ENCODE assay signal across 14 cellular contexts in the genomic region with DNA sequence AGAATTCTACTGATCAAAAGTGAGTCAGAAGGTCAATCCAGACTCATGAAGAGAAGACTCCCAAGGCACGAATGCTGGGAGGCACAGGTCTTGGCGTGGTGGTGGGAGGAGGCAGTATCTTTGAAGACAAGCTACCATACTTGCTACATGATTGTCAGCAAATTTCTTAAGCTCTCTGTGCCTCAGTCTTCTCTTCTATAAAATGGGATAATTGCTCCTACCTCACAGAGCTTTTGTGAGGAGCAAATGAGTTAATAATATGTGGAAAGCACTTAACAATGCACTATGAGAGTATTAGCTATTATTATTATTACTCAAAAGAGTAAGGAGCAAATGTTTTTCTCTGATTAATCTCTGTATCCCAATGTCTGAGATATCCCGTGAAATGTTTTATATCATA. TPM values are rescaled to one million over a fixed set of nuclear protein-coding genes. Genes with fewer than 3 reads are reported as not detected.
A peak's percentile ranks its signal among the peaks of the same experiment; 100 is the strongest.
DNase-seq lines count a peak whose midpoint lies in the region; ATAC-seq and TF ChIP-seq lines count a peak whose summit lies in the region.
"Had no signal": no experiment of that assay in that cellular context is flagged by ENCODE, and none has a peak within 500 bp of the region (broad histone marks: within the 10 kb centered on the region; RNA-seq: fewer than 3 reads in every experiment).

No MANE protein-coding gene starts in this region.

- peaks cover 71% of the 10 kb centered on the region for H3K4me1 Mint-ChIP-seq in activated T-cell treated with anti-CD3 and anti-CD28 coated beads, Interleukin-2, amount 50 U/mL, for 4 hours (ENCODE audit: low read depth)
- peaks cover 56% of the 10 kb centered on the region for H3K4me1 Mint-ChIP-seq in activated B cell treated with CpG ODN at 0.5 μM for 24 hours
- peaks cover 31% of the 10 kb centered on the region for H3K4me1 Mint-ChIP-seq in stimulated activated memory B cell treated with anti-CD40 and anti-IgM and Interleukin-4, amounts not matched to agents 10 μg/mL and 1 μg/mL and 100 μg/mL, for 72 hours

- H3K27ac Mint-ChIP-seq in activated B cell treated with CpG ODN at 0.5 μM for 24 hours, result peak overlapping the region; percentile 90
- peak overlapping the region; percentile 60 for H3K27ac Mint-ChIP-seq in stimulated activated memory B cell treated with anti-CD40 and anti-IgM and Interleukin-4, amounts not matched to agents 10 μg/mL and 1 μg/mL and 100 μg/mL, for 72 hours

- TF ChIP-seq CTCF in activated B cell treated with CpG ODN at 0.5 μM for 24 hours (IDR thresholded peaks at IDR 0.05), result no peak
- TF ChIP-seq CTCF in mucosa of descending colon (IDR thresholded peaks at IDR 0.05), result no peak

- H3K27me3 ChIP-seq in esophagus (ENCODE audit: control insufficient read depth in 1 of 2, insufficient read depth in 2 of 2, low read length in 2 of 2), result no peaks in the 10 kb centered on the region
- H3K27me3 ChIP-seq: body of pancreas, neutrophil, SJCRH30, testis had no signal

- H3K36me3 ChIP-seq in esophagus (ENCODE audit: control insufficient read depth in 2 of 2, insufficient read depth in 2 of 2, low read length in 1 of 2) (peaks cover 0 to 7% of the 10 kb centered on the region in 2 donors), mucosa of descending colon (ENCODE audit: low read depth) (no peaks in the 10 kb centered on the region)

- peaks cover 4% of the 10 kb centered on the region for H3K9me3 Mint-ChIP-seq in activated T-cell treated with anti-CD3 and anti-CD28 coated beads, Interleukin-2, amount 50 U/mL, for 4 hours
- H3K9me3 Mint-ChIP-seq in activated B cell treated with CpG ODN at 0.5 μM for 24 hours, result no peaks in the 10 kb centered on the region
- H3K9me3 Mint-ChIP-seq in stimulated activated memory B cell treated with anti-CD40 and anti-IgM and Interleukin-4, amounts not matched to agents 10 μg/mL and 1 μg/mL and 100 μg/mL, for 72 hours, result no peaks in the 10 kb centered on the region

- CTCF ChIA-PET in activated B cell treated with CpG ODN at 0.5 μM for 24 hours (lab: Charles Lee), result interaction anchor here (0.7 to 2.3 kb wide), 3 partner anchors 32 to 164 kb away, joined by 4 to 10 read pairs (median 7); a partner anchor contains a TSS

- ATAC-seq in activated T-cell treated with anti-CD3 and anti-CD28 coated beads, Interleukin-2, amount 50 U/mL, for 4 hours, result no peak
- ATAC-seq in activated B cell treated with CpG ODN at 0.5 μM for 24 hours (ENCODE audit: low read depth) (no peak), mucosa of descending colon (no peak), GM18858 (IDR thresholded peaks at IDR 0.05; ENCODE audit: unreplicated experiment) (no peak), GM19324 (IDR thresholded peaks at IDR 0.05; ENCODE audit: low FRiP score, unreplicated experiment) (no peak)
- ATAC-seq in stimulated activated memory B cell treated with anti-CD40 and anti-IgM and Interleukin-4, amounts not matched to agents 10 μg/mL and 1 μg/mL and 100 μg/mL, for 72 hours, result no peak
- ATAC-seq: body of pancreas had no signal

- no peaks in the 10 kb centered on the region for H3K27me3 Mint-ChIP-seq in activated T-cell treated with anti-CD3 and anti-CD28 coated beads, Interleukin-2, amount 50 U/mL, for 4 hours (ENCODE audit: low read depth)
- no peaks in the 10 kb centered on the region for H3K27me3 Mint-ChIP-seq in activated B cell treated with CpG ODN at 0.5 μM for 24 hours
- H3K27me3 Mint-ChIP-seq in stimulated activated memory B cell treated with anti-CD40 and anti-IgM and Interleukin-4, amounts not matched to agents 10 μg/mL and 1 μg/mL and 100 μg/mL, for 72 hours, result no peaks in the 10 kb centered on the region

- peaks cover 6 to 18% of the 10 kb centered on the region in 2 donors for H3K4me1 ChIP-seq in esophagus (ENCODE audit: control insufficient read depth in 2 of 2, insufficient read depth in 2 of 2, low read length in 1 of 2)
- H3K4me1 ChIP-seq in mucosa of descending colon (ENCODE audit: low read depth), result peaks cover 28% of the 10 kb centered on the region
- H3K4me1 ChIP-seq: testis had no signal

- DNase-seq in activated T-cell treated with anti-CD3 and anti-CD28 coated beads, Interleukin-2, amount 50 U/mL, for 4 hours, result no peak
- DNase-seq in activated T-cell treated with anti-CD3 and anti-CD28 coated beads, Interleukin-2, amount 50 U/mL, for 1 hour, result no peak
- DNase-seq in activated B cell treated with CpG ODN at 0.5 μM for 24 hours, result no peak
- no peak for DNase-seq in mucosa of descending colon
- DNase-seq: GF-D8, NCI-H526 treated with DMSO at 0.1 percent for 48 hours, SJCRH30, testis had no signal

- H3K4me3 ChIP-seq in esophagus (ENCODE audit: low read depth in 1 of 2, low read length in 2 of 2), result no peak overlapping the region
- no peak overlapping the region for H3K4me3 ChIP-seq in mucosa of descending colon
- H3K4me3 ChIP-seq: body of pancreas, SJCRH30, testis had no signal

- peak overlapping the region; percentile 18 to 19 for H3K27ac ChIP-seq in esophagus (ENCODE audit: low read depth in 2 of 2, low read length in 1 of 2)
- H3K27ac ChIP-seq: neutrophil, SJCRH30 had no signal

- H3K36me3 Mint-ChIP-seq in activated T-cell treated with anti-CD3 and anti-CD28 coated beads, Interleukin-2, amount 50 U/mL, for 4 hours (ENCODE audit: insufficient read depth), result peaks cover 12% of the 10 kb centered on the region
- H3K36me3 Mint-ChIP-seq in activated B cell treated with CpG ODN at 0.5 μM for 24 hours (ENCODE audit: low read depth), result peaks cover 26% of the 10 kb centered on the region
- peaks cover 33% of the 10 kb centered on the region for H3K36me3 Mint-ChIP-seq in stimulated activated memory B cell treated with anti-CD40 and anti-IgM and Interleukin-4, amounts not matched to agents 10 μg/mL and 1 μg/mL and 100 μg/mL, for 72 hours

- intact Hi-C loops in activated B cell treated with CpG ODN at 0.5 μM for 24 hours (cut with micrococcal nuclease) (loop anchor here (2.0 kb wide), 1 partner anchor 31 kb away; no protein-coding TSS in a partner anchor), mucosa of descending colon (cut with DNase I, micrococcal nuclease) (no loop called here)

- no peaks in the 10 kb centered on the region for H3K9me3 ChIP-seq in esophagus (ENCODE audit: control insufficient read depth in 2 of 2, insufficient read depth in 1 of 2, low read depth in 1 of 2, low read length in 1 of 2)
- H3K9me3 ChIP-seq in mucosa of descending colon, result no peaks in the 10 kb centered on the region
- H3K9me3 ChIP-seq: body of pancreas, neutrophil, SJCRH30, testis had no signal

- WGBS in esophagus, 2 donors, result 88 to 89% methylated on average over 3 of the region's 3 CpGs

- peak overlapping the region; percentile 64 for H3K4me3 Mint-ChIP-seq in activated T-cell treated with anti-CD3 and anti-CD28 coated beads, Interleukin-2, amount 50 U/mL, for 4 hours
- no peak overlapping the region for H3K4me3 Mint-ChIP-seq in activated B cell treated with CpG ODN at 0.5 μM for 24 hours
- H3K4me3 Mint-ChIP-seq in stimulated activated memory B cell treated with anti-CD40 and anti-IgM and Interleukin-4, amounts not matched to agents 10 μg/mL and 1 μg/mL and 100 μg/mL, for 72 hours, result no peak overlapping the region

- POLR2A ChIA-PET in activated B cell treated with CpG ODN at 0.5 μM for 24 hours (lab: Charles Lee), result interaction anchor here (0.8 to 1.2 kb wide), 5 partner anchors 8 to 162 kb away, joined by 3 read pairs; a partner anchor contains a TSS

RNA-seq across cellular contexts. Expression of a gene that starts 36.2 kb away (rescaled TPM):
- 10 to 100 TPM; 25.7 to 33.8 (median 27.6) TPM for total RNA-seq in activated T-cell treated with anti-CD3 and anti-CD28 coated beads, Interleukin-2, amount 50 U/mL, for 4 hours
- total RNA-seq in activated B cell treated with CpG ODN at 0.5 μM for 24 hours (38.4 and 42.6 TPM in 2 replicates), mucosa of descending colon (10 to 100 TPM; 26.4 to 39.0 (median 35.0) TPM)
- polyA plus RNA-seq in esophagus, result 10 to 100 TPM; 12.7 to 13.4 TPM

RNA-seq across cellular contexts. Expression of a gene that starts 42.3 kb away (rescaled TPM):
- under 1 TPM; 0.16 to 0.69 (median 0.46) TPM for total RNA-seq in activated T-cell treated with anti-CD3 and anti-CD28 coated beads, Interleukin-2, amount 50 U/mL, for 4 hours
- 0.78 and 1.1 TPM in 2 replicates for total RNA-seq in activated B cell treated with CpG ODN at 0.5 μM for 24 hours
- 1 to 10 TPM; 2.7 to 9.3 TPM for polyA plus RNA-seq in esophagus
- 1 to 10 TPM in 1 of 3 donors, under 1 TPM in 2; 0.36 to 2.2 (median 0.87) TPM for total RNA-seq in mucosa of descending colon
